Comparison of ENCODE assay signal across 21 cellular contexts in the genomic region with DNA sequence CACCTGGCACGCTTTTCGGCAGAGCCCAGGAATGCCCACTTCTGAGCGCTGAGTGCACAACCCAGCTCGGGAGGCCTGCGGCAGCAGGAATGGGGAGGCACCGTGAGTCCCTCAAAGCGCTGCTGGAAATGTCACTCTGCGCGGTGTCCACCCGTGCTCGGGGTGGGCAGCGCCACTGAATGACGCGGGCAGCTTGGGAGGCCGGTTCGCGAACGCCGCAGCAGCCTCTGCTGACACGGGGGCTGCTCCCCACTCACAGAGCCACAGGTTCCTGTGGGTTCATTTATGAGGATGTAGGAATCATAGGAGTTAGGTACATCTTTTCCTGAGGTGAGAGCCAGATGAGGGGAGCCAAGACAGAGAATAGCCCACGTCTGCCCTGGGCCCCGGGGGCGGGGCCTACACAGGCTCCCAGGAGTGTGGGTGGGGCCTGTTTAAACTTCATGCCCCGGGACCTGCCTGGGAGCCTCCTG.
"Had no signal": no experiment of that assay in that cellular context is flagged by ENCODE, and none has a peak within 500 bp of the region (broad histone marks: within the 10 kb centered on the region; RNA-seq: fewer than 3 reads in every experiment).

No MANE protein-coding gene starts in this region.

- H3K27me3 Mint-ChIP-seq: activated naive CD8-positive, alpha-beta T cell treated with anti-CD3 and anti-CD28 coated beads, Interleukin-2, amount 50 U/mL, for 24 hours; stimulated activated naive B cell treated with anti-CD40 and anti-IgM and Interleukin-4, amounts not matched to agents 10 μg/mL and 1 μg/mL and 100 μg/mL, for 72 hours had no signal

- H3K4me3 ChIP-seq: heart right ventricle, left lung, lung, ovary, prostate gland, skin epidermis had no signal

- H3K4me1 ChIP-seq: left lung, prostate gland had no signal

- H3K9me3 ChIP-seq: ovary, prostate gland had no signal

- ATAC-seq: activated naive CD8-positive, alpha-beta T cell treated with anti-CD3 and anti-CD28 coated beads, Interleukin-2, amount 50 U/mL, for 24 hours; left lung; natural killer cell; right cardiac atrium; stimulated activated naive B cell treated with anti-CD40 and anti-IgM and Interleukin-4, amounts not matched to agents 10 μg/mL and 1 μg/mL and 100 μg/mL, for 72 hours had no signal

- H3K36me3 ChIP-seq: heart right ventricle, left lung, neutrophil, ovary, prostate gland had no signal

- H3K27me3 ChIP-seq: heart right ventricle, left lung, neutrophil, ovary had no signal

- H3K4me3 Mint-ChIP-seq: activated naive CD8-positive, alpha-beta T cell treated with anti-CD3 and anti-CD28 coated beads, Interleukin-2, amount 50 U/mL, for 24 hours; activated T-helper 1 cell treated with anti-CD3 and anti-CD28 coated beads, Interleukin-12 subunit alpha, Interleukin-12 subunit beta, Interleukin-2, Interleukin-4 antibody, amounts not matched to agents 30 ng/mL and 10 ng/mL and 1 ng/mL, durations not matched to agents 14 hours and 24 hours and 36 hours; endodermal cell; immature natural killer cell; natural killer cell; stimulated activated naive B cell treated with anti-CD40 and anti-IgM and Interleukin-4, amounts not matched to agents 10 μg/mL and 1 μg/mL and 100 μg/mL, for 72 hours had no signal

- DNase-seq: activated gamma-delta T cell; activated naive CD4-positive, alpha-beta T cell treated with anti-CD3 and anti-CD28 coated beads, Interleukin-2, amount 50 U/mL, for 16 hours; activated naive CD8-positive, alpha-beta T cell treated with anti-CD3 and anti-CD28 coated beads, Interleukin-2, amount 50 U/mL, for 24 hours; cortex of kidney; endodermal cell; heart right ventricle; immature natural killer cell; left lung; natural killer cell; ovary; right cardiac atrium; stimulated activated CD4-positive, alpha-beta T cell treated with anti-CD3 and anti-CD28 coated beads, Interleukin-2, amount 100 ng/mL, for 24 hours; stimulated activated naive B cell treated with anti-CD40 and anti-IgM and Interleukin-4, amounts not matched to agents 10 μg/mL and 1 μg/mL and 100 μg/mL, for 72 hours; T-helper 1 cell; trophoblast cell had no signal

- H3K9me3 Mint-ChIP-seq: immature natural killer cell, natural killer cell had no signal

- H3K36me3 Mint-ChIP-seq: immature natural killer cell; natural killer cell; stimulated activated naive B cell treated with anti-CD40 and anti-IgM and Interleukin-4, amounts not matched to agents 10 μg/mL and 1 μg/mL and 100 μg/mL, for 72 hours had no signal

- H3K27ac ChIP-seq: epithelial cell of prostate, left lung, neutrophil, ovary, prostate gland, skin epidermis had no signal

- H3K4me1 Mint-ChIP-seq: endodermal cell; immature natural killer cell; natural killer cell; stimulated activated naive B cell treated with anti-CD40 and anti-IgM and Interleukin-4, amounts not matched to agents 10 μg/mL and 1 μg/mL and 100 μg/mL, for 72 hours had no signal

- H3K27ac Mint-ChIP-seq: activated naive CD8-positive, alpha-beta T cell treated with anti-CD3 and anti-CD28 coated beads, Interleukin-2, amount 50 U/mL, for 24 hours; activated T-helper 1 cell treated with anti-CD3 and anti-CD28 coated beads, Interleukin-12 subunit alpha, Interleukin-12 subunit beta, Interleukin-2, Interleukin-4 antibody, amounts not matched to agents 30 ng/mL and 10 ng/mL and 1 ng/mL, durations not matched to agents 14 hours and 24 hours and 36 hours; endodermal cell; immature natural killer cell; natural killer cell; stimulated activated naive B cell treated with anti-CD40 and anti-IgM and Interleukin-4, amounts not matched to agents 10 μg/mL and 1 μg/mL and 100 μg/mL, for 72 hours had no signal
